31 cellular contexts compared by ENCODE assay signal in genomic region chr11:30706276-30706675, GRCh38.
"Had no signal": no experiment of that assay in that cellular context is flagged by ENCODE, and none has a peak within 500 bp of the region (broad histone marks: within the 10 kb centered on the region; RNA-seq: fewer than 3 reads in every experiment).

No MANE protein-coding gene starts in this region.

- ATAC-seq: activated CD4-positive, alpha-beta T cell treated with anti-CD3 and anti-CD28 coated beads for 36 hours; activated CD8-positive, alpha-beta T cell treated with anti-CD3 and anti-CD28 coated beads for 36 hours; activated T-cell treated with anti-CD3 and anti-CD28 coated beads, Interleukin-2, amount 50 U/mL, for 4 hours; activated T-helper 17 cell treated with anti-CD3 and anti-CD28 coated beads, Interleukin-2, amount 50 U/mL, for 72 hours; effector memory CD8-positive, alpha-beta T cell; foreskin keratinocyte; gastroesophageal sphincter; heart right ventricle had no signal

- FAIRE-seq: astrocyte, bronchial epithelial cell, colon had no signal

- H3K36me3 Mint-ChIP-seq: activated naive CD8-positive, alpha-beta T cell had no signal

- H3K4me3 Mint-ChIP-seq: activated CD4-positive, alpha-beta T cell treated with anti-CD3 and anti-CD28 coated beads for 36 hours; activated CD8-positive, alpha-beta T cell treated with anti-CD3 and anti-CD28 coated beads for 36 hours; activated naive CD8-positive, alpha-beta T cell; activated T-cell treated with anti-CD3 and anti-CD28 coated beads, Interleukin-2, amount 50 U/mL, for 4 hours; activated T-helper 17 cell treated with anti-CD3 and anti-CD28 coated beads, Interleukin-2, amount 50 U/mL, for 72 hours; effector memory CD8-positive, alpha-beta T cell had no signal

- H3K27ac Mint-ChIP-seq: activated CD4-positive, alpha-beta T cell treated with anti-CD3 and anti-CD28 coated beads for 36 hours; activated CD8-positive, alpha-beta T cell treated with anti-CD3 and anti-CD28 coated beads for 36 hours; activated naive CD8-positive, alpha-beta T cell; activated T-helper 17 cell treated with anti-CD3 and anti-CD28 coated beads, Interleukin-2, amount 50 U/mL, for 72 hours; effector memory CD8-positive, alpha-beta T cell had no signal

- H3K4me1 ChIP-seq: foreskin keratinocyte had no signal

- H3K36me3 ChIP-seq: brain microvascular endothelial cell, esophagus muscularis mucosa, gastroesophageal sphincter, heart right ventricle had no signal

- H3K9me3 Mint-ChIP-seq: activated CD8-positive, alpha-beta T cell treated with anti-CD3 and anti-CD28 coated beads for 36 hours; activated T-helper 17 cell treated with anti-CD3 and anti-CD28 coated beads, Interleukin-2, amount 50 U/mL, for 72 hours had no signal

- H3K9me3 ChIP-seq: esophagus muscularis mucosa, gastroesophageal sphincter, heart right ventricle had no signal

- H3K4me1 Mint-ChIP-seq: activated CD4-positive, alpha-beta T cell treated with anti-CD3 and anti-CD28 coated beads for 36 hours; activated T-helper 17 cell treated with anti-CD3 and anti-CD28 coated beads, Interleukin-2, amount 50 U/mL, for 72 hours had no signal

- H3K4me3 ChIP-seq: esophagus muscularis mucosa, gastroesophageal sphincter, heart right ventricle, hepatocyte had no signal

- H3K27me3 ChIP-seq: brain microvascular endothelial cell, esophagus muscularis mucosa, foreskin keratinocyte, gastroesophageal sphincter, heart right ventricle, hepatocyte had no signal

- DNase-seq: activated CD4-positive, alpha-beta T cell treated with anti-CD3 and anti-CD28 coated beads for 36 hours; activated CD4-positive, alpha-beta T cell treated with anti-CD3 and anti-CD28 coated beads, Interleukin-2, amount 50 U/mL, for 1 hour; activated CD4-positive, alpha-beta T cell treated with anti-CD3 and anti-CD28 coated beads, Interleukin-2, amount 50 U/mL, for 48 hours; activated CD4-positive, CD25-positive, alpha-beta regulatory T cell; activated CD4-positive, CD25-positive, alpha-beta regulatory T cell treated with anti-CD3 and anti-CD28 coated beads, Interleukin-2, amount 50 U/mL, for 72 hours; activated CD8-positive, alpha-beta memory T cell treated with anti-CD3 and anti-CD28 coated beads for 24 hours; activated CD8-positive, alpha-beta T cell treated with anti-CD3 and anti-CD28 coated beads for 36 hours; activated effector memory CD4-positive, alpha-beta T cell treated with Interleukin-2 at 50 U/mL for 16 hours; activated gamma-delta T cell treated with Interleukin-2 at 50 U/mL for 16 hours; activated naive CD4-positive, alpha-beta T cell treated with anti-CD3 and anti-CD28 coated beads, Interleukin-2, amount 50 U/mL, for 16 hours; activated naive CD4-positive, alpha-beta T cell treated with Interleukin-2 at 50 U/mL for 16 hours; activated T-cell treated with anti-CD3 and anti-CD28 coated beads, Interleukin-2, amount 50 U/mL, for 4 hours; amniotic stem cell; anterior cingulate cortex; brain microvascular endothelial cell; cortex of kidney; dermis blood vessel endothelial cell; effector CD4-positive, alpha-beta T cell; effector memory CD8-positive, alpha-beta T cell; erythroblast; foreskin keratinocyte; heart right ventricle; T-helper 2 cell had no signal

- H3K27me3 Mint-ChIP-seq: activated CD8-positive, alpha-beta T cell treated with anti-CD3 and anti-CD28 coated beads for 36 hours; activated T-helper 17 cell treated with anti-CD3 and anti-CD28 coated beads, Interleukin-2, amount 50 U/mL, for 72 hours; effector memory CD8-positive, alpha-beta T cell had no signal
